In the genomic region with DNA sequence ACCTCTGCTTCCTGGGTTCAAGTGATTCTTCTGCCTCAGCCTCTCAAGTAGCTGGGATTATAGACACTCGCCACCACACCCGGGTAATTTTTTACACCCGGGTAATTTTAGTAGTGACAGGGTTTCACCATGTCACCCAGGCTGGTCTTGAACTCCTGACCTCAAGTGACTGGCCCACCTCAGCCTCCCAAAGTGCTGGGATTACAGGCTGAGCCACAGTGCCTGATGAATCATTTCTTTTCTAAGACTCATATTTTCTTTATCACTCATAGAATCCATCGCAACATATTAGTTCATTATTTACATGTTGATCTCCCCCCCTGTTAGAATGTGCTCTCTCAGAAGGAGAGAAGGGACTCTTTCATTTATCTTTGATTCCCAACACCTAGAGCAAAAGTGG, we compare ENCODE assay signal across 13 cellular contexts.
"Had no signal": no experiment of that assay in that cellular context is flagged by ENCODE, and none has a peak within 500 bp of the region (broad histone marks: within the 10 kb centered on the region; RNA-seq: fewer than 3 reads in every experiment).

No MANE protein-coding gene starts in this region.

- H3K27me3 Mint-ChIP-seq: activated CD4-positive, alpha-beta T cell treated with anti-CD3 and anti-CD28 coated beads, Interleukin-2, amount 10 ng/mL, durations not matched to agents 7 days and 5 days; activated T-helper 17 cell treated with anti-CD3 and anti-CD28 coated beads, Interleukin-2, amount 50 U/mL, for 72 hours; central memory CD8-positive, alpha-beta T cell had no signal

- H3K4me1 Mint-ChIP-seq: activated CD4-positive, alpha-beta T cell treated with anti-CD3 and anti-CD28 coated beads, Interleukin-2, amount 10 ng/mL, durations not matched to agents 7 days and 5 days; activated T-helper 17 cell treated with anti-CD3 and anti-CD28 coated beads, Interleukin-2, amount 50 U/mL, for 72 hours; central memory CD8-positive, alpha-beta T cell; WTC11 had no signal

- H3K36me3 ChIP-seq: thyroid gland, uterus had no signal

- H3K4me3 ChIP-seq: thyroid gland, uterus had no signal

- H3K4me1 ChIP-seq: thyroid gland, uterus had no signal

- H3K9me3 ChIP-seq: thyroid gland, uterus had no signal

- H3K27ac ChIP-seq: thyroid gland, uterus had no signal

- H3K27me3 ChIP-seq: thyroid gland, uterus had no signal

- DNase-seq: activated CD4-positive, alpha-beta T cell treated with anti-CD3 and anti-CD28 coated beads, Interleukin-2, amount 10 ng/mL, durations not matched to agents 7 days and 5 days; activated naive CD4-positive, alpha-beta T cell treated with anti-CD3 and anti-CD28 coated beads for 36 hours; activated T-cell treated with anti-CD3 and anti-CD28 coated beads for 4 hours; effector memory CD4-positive, alpha-beta T cell; head of caudate nucleus; stimulated activated CD4-positive, alpha-beta T cell treated with anti-CD3 and anti-CD28 coated beads, Interleukin-4, amount 100 ng/mL, for 4 hours; T-helper 1 cell; thyroid gland; uterus had no signal

- ATAC-seq: activated T-helper 17 cell treated with anti-CD3 and anti-CD28 coated beads, Interleukin-2, amount 50 U/mL, for 72 hours; WTC11 had no signal

- H3K9me3 Mint-ChIP-seq: activated CD4-positive, alpha-beta T cell treated with anti-CD3 and anti-CD28 coated beads, Interleukin-2, amount 10 ng/mL, durations not matched to agents 7 days and 5 days; activated naive CD4-positive, alpha-beta T cell treated with anti-CD3 and anti-CD28 coated beads for 36 hours; activated T-helper 17 cell treated with anti-CD3 and anti-CD28 coated beads, Interleukin-2, amount 50 U/mL, for 72 hours; neural crest cell; WTC11 had no signal

- H3K4me3 Mint-ChIP-seq: activated CD4-positive, alpha-beta T cell treated with anti-CD3 and anti-CD28 coated beads, Interleukin-2, amount 10 ng/mL, durations not matched to agents 7 days and 5 days; activated naive CD4-positive, alpha-beta T cell treated with anti-CD3 and anti-CD28 coated beads for 36 hours; activated T-helper 17 cell treated with anti-CD3 and anti-CD28 coated beads, Interleukin-2, amount 50 U/mL, for 72 hours; central memory CD8-positive, alpha-beta T cell; neural crest cell; WTC11 had no signal

- H3K27ac Mint-ChIP-seq: activated CD4-positive, alpha-beta T cell treated with anti-CD3 and anti-CD28 coated beads, Interleukin-2, amount 10 ng/mL, durations not matched to agents 7 days and 5 days; activated naive CD4-positive, alpha-beta T cell treated with anti-CD3 and anti-CD28 coated beads for 36 hours; activated T-helper 17 cell treated with anti-CD3 and anti-CD28 coated beads, Interleukin-2, amount 50 U/mL, for 72 hours; WTC11 had no signal
